Comparison of ENCODE assay signal across 8 cellular contexts in the genomic region with DNA sequence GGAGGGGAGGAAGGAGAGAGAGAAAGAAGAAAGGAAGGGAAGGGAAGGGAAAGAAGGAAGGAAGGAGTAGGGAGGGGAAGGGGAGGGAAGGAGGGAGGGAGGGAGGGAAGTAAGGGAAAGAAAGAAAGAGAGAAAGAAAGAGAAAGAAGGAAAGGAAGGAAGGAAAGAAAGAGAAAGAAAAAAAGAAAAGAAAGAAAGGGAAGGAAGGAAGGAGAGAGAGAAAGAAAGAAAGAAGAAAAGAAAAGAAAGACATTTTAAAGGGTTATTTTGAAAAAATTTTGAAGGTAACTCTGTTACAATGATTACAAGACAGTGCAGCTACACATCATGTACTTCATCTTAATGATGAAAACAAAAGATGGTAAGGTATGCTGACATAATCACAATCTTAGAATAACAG.
"Had no signal": no experiment of that assay in that cellular context is flagged by ENCODE, and none has a peak within 500 bp of the region (broad histone marks: within the 10 kb centered on the region; RNA-seq: fewer than 3 reads in every experiment).

No MANE protein-coding gene starts in this region.

- DNase-seq: GDM1, GF-D8 had no signal

- ATAC-seq: GM12878 had no signal

- FAIRE-seq: G401.6, GM12878, GM12891, GM12892, GM18507, GM19239 had no signal

- H3K4me3 ChIP-seq: GM12878 had no signal
